8 cellular contexts compared by ENCODE assay signal in the genomic region with DNA sequence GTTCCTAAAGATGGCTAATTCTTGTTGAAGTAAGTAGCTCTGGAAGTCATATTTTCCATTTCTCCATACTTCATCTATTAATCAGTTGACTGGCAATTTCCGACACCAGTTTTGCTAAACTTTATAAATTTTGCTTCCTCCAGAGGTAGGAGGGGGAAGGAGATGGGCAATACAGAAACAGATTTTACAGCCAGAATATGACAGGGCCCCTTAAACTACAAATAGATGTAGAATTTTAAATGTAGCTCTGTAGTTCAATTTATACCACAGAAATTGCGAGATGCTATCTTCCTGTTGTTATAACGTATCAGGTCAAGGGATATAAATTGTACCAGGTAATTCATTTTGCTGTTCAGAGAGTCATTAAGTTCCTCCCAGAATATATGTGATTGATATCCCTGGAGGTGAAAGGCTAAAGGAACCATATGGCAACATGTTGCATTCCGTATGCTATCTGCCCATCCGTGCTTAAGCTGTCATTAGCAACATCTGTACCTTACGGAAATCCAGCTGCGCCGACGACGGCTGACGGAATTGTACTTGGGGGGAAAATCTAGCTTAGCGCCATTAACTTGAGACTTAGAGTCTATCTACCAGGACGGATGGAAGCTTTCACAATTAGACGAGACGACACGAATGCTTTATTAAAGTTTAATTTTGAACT. TPM values are rescaled to one million over a fixed set of nuclear protein-coding genes. Genes with fewer than 3 reads are reported as not detected.
A peak's percentile ranks its signal among the peaks of the same experiment; 100 is the strongest.
DNase-seq lines count a peak whose midpoint lies in the region; ATAC-seq and TF ChIP-seq lines count a peak whose summit lies in the region.

No MANE protein-coding gene starts in this region.

- peak overlapping the region; percentile 98 for H3K27ac ChIP-seq in cardiac muscle cell
- no peak overlapping the region for H3K27ac ChIP-seq in SU-DHL-6 (ENCODE audit: low read depth, low read length)

- no peak for TF ChIP-seq CTCF in cardiac muscle cell (IDR thresholded peaks at IDR 0.05; ENCODE audit: low read depth, low read length)
- no peak for TF ChIP-seq CTCF in SU-DHL-6 (IDR thresholded peaks at IDR 0.05; ENCODE audit: insufficient read depth, low read length, poor library complexity, severe bottlenecking)

- peaks cover 4 to 19% (median 15%) of the 10 kb centered on the region in 3 donors for H3K4me1 Mint-ChIP-seq in naive B cell

- DNase-seq in cardiac muscle cell (ENCODE audit: low read depth in 1 of 2, low spot score in 1 of 2) (peak in 1 of 2 donors; percentile 23), cardiac septum (ENCODE audit: low spot score) (no peak), ecto neural progenitor cell (ENCODE audit: low spot score) (peak; percentile 60), naive B cell (no peak), NCI-H2107 treated with DMSO at 0.1 percent for 48 hours (lab: John Stamatoyannopoulos, UW; ENCODE audit: unreplicated experiment) (no peak)

- peak overlapping the region; percentile 99 to 100 (median 99) for H3K27ac Mint-ChIP-seq in naive B cell

- no peaks in the 10 kb centered on the region for H4K20me1 ChIP-seq in SU-DHL-6 (ENCODE audit: low read depth, low read length)

- no peaks in the 10 kb centered on the region for H3K79me2 ChIP-seq in SU-DHL-6 (ENCODE audit: insufficient read depth, low read length)

- intact Hi-C loops in cardiac septum (cut with DNase I): no loop called here

- peak overlapping the region; percentile 100 for H2AFZ ChIP-seq in SU-DHL-6 (ENCODE audit: low read depth, low read length, severe bottlenecking)

- no peaks in the 10 kb centered on the region for H3K9me2 ChIP-seq in SU-DHL-6 (replicated peaks; ENCODE audit: insufficient read depth, low read length)

- no peaks in the 10 kb centered on the region for H3K9me3 Mint-ChIP-seq in naive B cell

- peaks cover 7% of the 10 kb centered on the region for H3K4me1 ChIP-seq in cardiac muscle cell (ENCODE audit: low read depth)

- no peaks in the 10 kb centered on the region for H3K27me3 ChIP-seq in cardiac muscle cell
- no peaks in the 10 kb centered on the region for H3K27me3 ChIP-seq in SU-DHL-6 (ENCODE audit: low read length)

- H3K9me3 ChIP-seq in cardiac muscle cell (ENCODE audit: low read depth) (no peaks in the 10 kb centered on the region), SU-DHL-6 (ENCODE audit: insufficient read depth, low read length) (no peaks in the 10 kb centered on the region)

- no peaks in the 10 kb centered on the region for H3K36me3 Mint-ChIP-seq in naive B cell

- no peaks in the 10 kb centered on the region for H3K27me3 Mint-ChIP-seq in naive B cell

- H3K4me2 ChIP-seq in SU-DHL-6 (ENCODE audit: low read depth, low read length, poor library complexity, severe bottlenecking): peak overlapping the region; percentile 66

- peak overlapping the region; percentile 86 to 98 (median 94) for H3K4me3 Mint-ChIP-seq in naive B cell

- peak overlapping the region; percentile 74 for H3K9ac ChIP-seq in SU-DHL-6 (ENCODE audit: low read length)

- peaks cover 23% of the 10 kb centered on the region for H3F3A ChIP-seq in SU-DHL-6 (ENCODE audit: insufficient read depth)

- H3K4me3 ChIP-seq in cardiac muscle cell: peak overlapping the region; percentile 98
- peak overlapping the region; percentile 76 for H3K4me3 ChIP-seq in SU-DHL-6 (ENCODE audit: insufficient read depth, low read length, poor library complexity, severe bottlenecking)

- H3K36me3 ChIP-seq in cardiac muscle cell (no peaks in the 10 kb centered on the region), SU-DHL-6 (ENCODE audit: low read length) (no peaks in the 10 kb centered on the region)

- peak; percentile 2 for ATAC-seq in HG03469 (IDR thresholded peaks at IDR 0.05; ENCODE audit: unreplicated experiment)
- no peak for ATAC-seq in naive B cell (ENCODE audit: low read depth in 2 of 2)
- no peak for ATAC-seq in GM19467 (IDR thresholded peaks at IDR 0.05; ENCODE audit: unreplicated experiment)

RNA-seq across cellular contexts. Expression of a gene that starts 8.4 kb away (rescaled TPM):
- 0.04 and 0.36 TPM in 2 replicates for total RNA-seq in cardiac muscle cell
- polyA plus RNA-seq in cardiac muscle cell: 0.17 and 0.35 TPM in 2 replicates
- total RNA-seq in cardiac septum: 1.1 TPM
- polyA plus RNA-seq in naive B cell (ENCODE audit: low read depth in 6 of 6): 10 to 100 TPM; 39.7 to 95.8 (median 56.0) TPM
